In the genomic region with DNA sequence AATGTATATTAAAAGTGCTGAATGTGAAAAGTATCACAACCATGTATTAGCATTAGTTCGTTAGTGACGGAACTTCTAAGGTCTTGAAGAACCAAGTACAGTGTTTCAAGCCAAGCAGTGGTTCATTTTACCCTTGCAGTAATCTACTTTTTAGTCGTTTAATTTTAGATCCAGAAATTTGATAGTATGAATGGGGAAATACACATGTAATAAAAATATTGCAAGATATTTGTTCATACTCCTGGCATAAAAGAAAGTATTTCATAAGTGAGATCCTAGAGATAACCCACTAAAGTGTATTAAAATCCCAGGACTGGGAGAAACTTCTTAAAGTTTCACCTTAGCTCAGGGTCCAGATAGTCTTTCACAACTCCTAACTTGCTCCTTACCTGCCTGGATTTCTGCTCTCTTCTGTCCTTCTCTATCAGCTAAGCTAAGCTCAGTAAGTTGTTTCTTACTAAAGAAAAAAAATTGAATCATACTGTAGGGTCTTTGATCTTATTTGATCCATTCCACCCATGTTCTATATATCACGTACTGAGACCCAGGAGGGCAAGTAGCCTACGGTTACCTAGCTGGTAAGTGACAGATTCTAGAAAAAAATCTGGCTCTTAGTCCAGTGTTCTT, we compare ENCODE assay signal across 10 cellular contexts. TPM values are rescaled to one million over a fixed set of nuclear protein-coding genes. Genes with fewer than 3 reads are reported as not detected.
DNase-seq lines count a peak whose midpoint lies in the region; ATAC-seq, FAIRE-seq and TF ChIP-seq lines count a peak whose summit lies in the region.
"Had no signal": no experiment of that assay in that cellular context is flagged by ENCODE, and none has a peak within 500 bp of the region (broad histone marks: within the 10 kb centered on the region; RNA-seq: fewer than 3 reads in every experiment).

No MANE protein-coding gene starts in this region.

- POLR2A ChIA-PET in GM12878 (lab: Charles Lee): interaction anchor here (0.6 to 1.0 kb wide), 2 partner anchors 8 to 540 kb away, joined by 3 to 6 read pairs; no protein-coding TSS in a partner anchor

- no peak overlapping the region for H2AFZ ChIP-seq in GM12878 (ENCODE audit: control insufficient read depth, low read depth, low read length)

- WGBS in heart left ventricle, 4 donors: 11 to 22% (median 18%) methylated on average over 5 of the region's 5 CpGs
- 96% methylated on average over 5 of the region's 5 CpGs for WGBS in GM12878 (ENCODE audit: insufficient coverage, insufficient replicate concordance, low lambda C conversion rate, missing lambda C conversion rate)
- WGBS in upper lobe of left lung, 2 donors: 46 to 57% methylated on average over 5 of the region's 5 CpGs
- 51 to 54% methylated on average over 5 of the region's 5 CpGs for WGBS in tibial nerve, 2 donors

- no peak for DNase-seq in heart left ventricle
- no peak for DNase-seq in cardiac septum (ENCODE audit: low spot score)
- no peak for DNase-seq in GM12878 (ENCODE audit: low read depth, low spot score)
- DNase-seq in memory B cell (ENCODE audit: low spot score in 2 of 2): no peak
- no peak for DNase-seq in upper lobe of left lung
- DNase-seq in activated gamma-delta T cell treated with Interleukin-2 at 50 U/mL for 16 hours: no peak
- no peak for DNase-seq in NCI-H1417 (lab: John Stamatoyannopoulos, UW)
- no peak for DNase-seq in tibial nerve (ENCODE audit: low spot score in 2 of 2)
- DNase-seq: activated CD4-positive, alpha-beta T cell treated with anti-CD3 and anti-CD28 coated beads, Interleukin-2, amount 50 U/mL, for 48 hours; NCI-H226 had no signal

- H3K4me3 ChIP-seq in heart left ventricle (peak overlapping the region; percentile 74 to 89 (median 81)), GM12878 (0 out of 2 replicates have a peak overlapping the region, but pooled peaks have one; percentile 17), upper lobe of left lung (peak overlapping the region in 3 of 4 donors; percentile 65 to 86 (median 73)), tibial nerve (peak overlapping the region in 1 of 4 donors; percentile 69)

- no TSS peak for BruUV-seq in GM12878 (replicated peaks; lab: Mats Ljungman, UMichigan)

- H3K9me3 ChIP-seq in heart left ventricle (no peaks in the 10 kb centered on the region), GM12878 (replicated peaks; ENCODE audit: control insufficient read depth, insufficient read depth, low read length) (no peaks in the 10 kb centered on the region), upper lobe of left lung (no peaks in the 10 kb centered on the region), tibial nerve (no peaks in the 10 kb centered on the region)

- SMC1A ChIA-PET in GM12878 (lab: Charles Lee; ENCODE audit: uncharacterized antibody, unreplicated experiment): interaction anchor here (1.3 kb wide), 1 partner anchor 42 kb away, joined by 3 read pairs; no protein-coding TSS in a partner anchor

- TF ChIP-seq RAD21 in GM12878 (IDR thresholded peaks at IDR 0.05; ENCODE audit: insufficient read depth, low read depth, low read length): no peak

- CTCF ChIA-PET in GM12878 (lab: Yijun Ruan, JAX): interaction anchor here (0.8 to 2.1 kb wide), 5 partner anchors 15 to 161 kb away, joined by 3 to 6 read pairs (median 3); no protein-coding TSS in a partner anchor

- peaks cover 0 to 32% (median 24%) of the 10 kb centered on the region in 9 donors for H3K36me3 ChIP-seq in heart left ventricle
- peaks cover 0 to 2% of the 10 kb centered on the region in 2 experiments; a peak in 1 of 4 replicates for H3K36me3 ChIP-seq in GM12878 (ENCODE audit: control insufficient read depth in 2 of 2, insufficient read depth in 2 of 2, low read length in 1 of 2)
- peaks cover 0 to 18% (median 6%) of the 10 kb centered on the region in 4 donors for H3K36me3 ChIP-seq in upper lobe of left lung
- H3K36me3 ChIP-seq in tibial nerve: peaks cover 0 to 20% (median 0%) of the 10 kb centered on the region in 3 donors

- H3K27me3 ChIP-seq in heart left ventricle (no peaks in the 10 kb centered on the region), GM12878 (replicated peaks in 1 of 2; ENCODE audit: control insufficient read depth in 2 of 2, insufficient read depth in 2 of 2, low read length in 1 of 2) (no peaks in the 10 kb centered on the region), upper lobe of left lung (no peaks in the 10 kb centered on the region), tibial nerve (no peaks in the 10 kb centered on the region)

- H3K79me2 ChIP-seq in GM12878 (ENCODE audit: control insufficient read depth, insufficient read depth, low read length): peaks cover 6% of the 10 kb centered on the region

- no peak for ATAC-seq in heart left ventricle
- no peak for ATAC-seq in GM12878
- no peak for ATAC-seq in memory B cell (ENCODE audit: low read depth)
- no peak for ATAC-seq in upper lobe of left lung (ENCODE audit: low FRiP score in 2 of 2)

- no peak for FAIRE-seq in GM12878 (lab: Jason Lieb, UNC)

- peak overlapping the region; percentile 84 for H3K27ac Mint-ChIP-seq in memory B cell

- H3K36me3 Mint-ChIP-seq in memory B cell: peaks cover 2% of the 10 kb centered on the region

- peak overlapping the region; percentile 92 for H3K4me2 ChIP-seq in GM12878 (ENCODE audit: control insufficient read depth, insufficient read depth)

- H3K9me3 Mint-ChIP-seq in memory B cell: no peaks in the 10 kb centered on the region

- H3K27me3 Mint-ChIP-seq in memory B cell: no peaks in the 10 kb centered on the region

- TF ChIP-seq CTCF in heart left ventricle (IDR thresholded peaks at IDR 0.05): no peak
- no peak for TF ChIP-seq CTCF in GM12878 (IDR thresholded peaks at IDR 0.05 in 2 of 3, conservative IDR thresholded peaks at IDR 0.05 in 1 of 3; ENCODE audit: control insufficient read depth in 2 of 3, extremely low read depth in 1 of 3, insufficient read depth in 1 of 3, low read depth in 3 of 3, low read length in 3 of 3)
- no peak for TF ChIP-seq CTCF in upper lobe of left lung (IDR thresholded peaks at IDR 0.05)
- TF ChIP-seq CTCF in tibial nerve (IDR thresholded peaks at IDR 0.05): no peak

- RAD21 ChIA-PET in GM12878 (lab: Charles Lee; ENCODE audit: unreplicated experiment): no interaction called here

- intact Hi-C loops in heart left ventricle (cut with DNase I) (loop anchor here in 4 of 10 donors (2.0 to 10.0 kb wide), 6 partner anchors 13 to 397 kb away; no protein-coding TSS in a partner anchor), cardiac septum (cut with DNase I) (loop anchor here (2.0 kb wide), 3 partner anchors 13 to 107 kb away; no protein-coding TSS in a partner anchor), GM12878 (cut with micrococcal nuclease; ENCODE audit: unreplicated experiment) (loop anchor here (10.0 kb wide), 1 partner anchor 143 kb away; no protein-coding TSS in a partner anchor)

- no peak for TF ChIP-seq EP300 in GM12878 (IDR thresholded peaks at IDR 0.05; ENCODE audit: borderline replicate concordance in 1 of 2, control insufficient read depth in 1 of 2, low read depth in 2 of 2, low read length in 2 of 2)
- no peak for TF ChIP-seq EP300 in upper lobe of left lung (IDR thresholded peaks at IDR 0.05)
- no peak for TF ChIP-seq EP300 in tibial nerve (IDR thresholded peaks at IDR 0.05)

- in situ Hi-C loops in GM12878 (cut with MboI): no loop called here

- H3K27ac ChIP-seq in heart left ventricle (peak overlapping the region in 11 of 12 donors; percentile 95 to 99 (median 97)), GM12878 (ENCODE audit: control insufficient read depth, insufficient read depth) (no peak overlapping the region), upper lobe of left lung (peak overlapping the region in 3 of 4 donors; percentile 92 to 99 (median 94)), tibial nerve (peak overlapping the region in 1 of 4 donors; percentile 92)

- no peak for TF ChIP-seq POLR2A in heart left ventricle (IDR thresholded peaks at IDR 0.05)
- TF ChIP-seq POLR2A in GM12878 (IDR thresholded peaks at IDR 0.05; ENCODE audit: low read depth, low read length): no peak
- no peak for TF ChIP-seq POLR2A in upper lobe of left lung (IDR thresholded peaks at IDR 0.05)
- no peak for TF ChIP-seq POLR2A in tibial nerve (IDR thresholded peaks at IDR 0.05)

- H3K4me1 Mint-ChIP-seq in memory B cell: peaks cover 13% of the 10 kb centered on the region

- H4K20me1 ChIP-seq in GM12878 (ENCODE audit: control insufficient read depth, insufficient read depth): no peaks in the 10 kb centered on the region

- H3K4me1 ChIP-seq in heart left ventricle: peaks cover 0 to 44% (median 26%) of the 10 kb centered on the region in 12 donors
- H3K4me1 ChIP-seq in GM12878 (ENCODE audit: control insufficient read depth, insufficient read depth, low read length): no peaks in the 10 kb centered on the region; the same call in 1 of the 2 replicates
- H3K4me1 ChIP-seq in upper lobe of left lung: peaks cover 9 to 31% (median 27%) of the 10 kb centered on the region in 4 donors
- peaks cover 0 to 34% (median 12%) of the 10 kb centered on the region in 4 donors for H3K4me1 ChIP-seq in tibial nerve

- H3K4me3 Mint-ChIP-seq in memory B cell: peak overlapping the region; percentile 30

- no peak overlapping the region; the same call in 1 of the 2 replicates for H3K9ac ChIP-seq in GM12878 (ENCODE audit: control insufficient read depth, insufficient read depth, low read length)

RNA-seq across cellular contexts. Expression of gene BCAP29, which starts 1.5 kb away (rescaled TPM):
- total RNA-seq in heart left ventricle (100 to 1,000 TPM in 8 of 9 donors, 10 to 100 TPM in 1; 96.2 to 241 (median 117) TPM), cardiac septum (109 TPM), GM12878 (2014; rRNA removed) (26.5 and 33.2 TPM in 2 replicates), GM12878 (2014; rRNA removed; fragmentation: Illumina TruSeq; extraction: Trizol) (42.8 and 44.2 TPM in 2 replicates), GM12878 (2021) (32.0 and 33.4 TPM in 2 replicates), upper lobe of left lung (10 to 100 TPM; 29.6 to 97.0 (median 62.2) TPM), tibial nerve (100 to 1,000 TPM in 3 of 4 donors, 10 to 100 TPM in 1; 48.9 to 235 (median 121) TPM)
- polyA plus RNA-seq in heart left ventricle (100 to 1,000 TPM in 1 of 2 donors, 10 to 100 TPM in 1; 42.5 to 157 TPM), GM12878 (2011; rRNA removed) (33.3 and 53.2 TPM in 2 replicates), GM12878 (2014; fragmentation: Illumina TruSeq; extraction: Trizol) (58.5 and 72.0 TPM in 2 replicates), GM12878 (2014; fragmentation: Nextera tagmentation; extraction: Ambion mirVana) (10 to 100 TPM; 26.6 to 36.3 TPM), GM12878 (2014; rRNA removed) (21.2 and 27.0 TPM in 2 replicates), GM12878 (2016; fragmentation: Nextera tagmentation; extraction: Ambion mirVana) (10 to 100 TPM; 46.9 to 48.5 TPM)
- total RNA-seq in GM12878 (2013; cell fraction: nucleolus; rRNA removed): 38.9 and 39.7 TPM in 2 replicates
- polyA plus RNA-seq in GM12878 (2011; ENCODE audit: low read depth): 10.0 TPM
- polyA plus RNA-seq in GM12878 (2011; cell fraction: cytosol; rRNA removed): 8.5 and 12.5 TPM in 2 replicates
- 11.4 and 12.0 TPM in 2 replicates for polyA plus RNA-seq in GM12878 (2011; cell fraction: nucleus; rRNA removed)
- 12.6 and 16.0 TPM in 2 replicates for polyA plus RNA-seq in GM12878 (2012)
- polyA minus RNA-seq in GM12878 (2011; rRNA and poly(A)+ RNA removed): 9.0 and 13.2 TPM in 2 replicates
- polyA minus RNA-seq in GM12878 (2011; cell fraction: cytosol; rRNA and poly(A)+ RNA removed): 4.1 and 5.5 TPM in 2 replicates
- 18.1 and 27.3 TPM in 2 replicates for polyA minus RNA-seq in GM12878 (2011; cell fraction: nucleus; rRNA and poly(A)+ RNA removed)

RNA-seq across cellular contexts. Expression of gene DUS4L, which starts 17.7 kb away (rescaled TPM):
- total RNA-seq in heart left ventricle (10 to 100 TPM in 3 of 9 donors, 1 to 10 TPM in 6; 5.3 to 11.7 (median 8.9) TPM), cardiac septum (7.9 TPM), GM12878 (2014; rRNA removed) (12.8 and 13.3 TPM in 2 replicates), GM12878 (2014; rRNA removed; fragmentation: Illumina TruSeq; extraction: Trizol) (12.3 and 12.7 TPM in 2 replicates), GM12878 (2021) (7.6 and 11.7 TPM in 2 replicates), upper lobe of left lung (10 to 100 TPM in 1 of 6 donors, 1 to 10 TPM in 5; 1.3 to 25.1 (median 6.1) TPM), tibial nerve (10 to 100 TPM in 1 of 4 donors, 1 to 10 TPM in 3; 5.3 to 10.2 (median 8.5) TPM)
- polyA plus RNA-seq in heart left ventricle (1 to 10 TPM; 4.5 to 5.9 TPM), GM12878 (2011; rRNA removed) (10.6 and 18.0 TPM in 2 replicates), GM12878 (2014; fragmentation: Illumina TruSeq; extraction: Trizol) (14.1 and 19.2 TPM in 2 replicates), GM12878 (2014; fragmentation: Nextera tagmentation; extraction: Ambion mirVana) (1 to 10 TPM; 5.3 to 7.1 TPM), GM12878 (2014; rRNA removed) (12.1 and 13.0 TPM in 2 replicates), GM12878 (2016; fragmentation: Nextera tagmentation; extraction: Ambion mirVana) (10 to 100 TPM; 13.3 to 15.3 TPM)
- total RNA-seq in GM12878 (2013; cell fraction: nucleolus; rRNA removed): 33.3 and 36.5 TPM in 2 replicates
- polyA plus RNA-seq in GM12878 (2011; ENCODE audit: low read depth): 4.1 TPM
- 3.9 and 5.3 TPM in 2 replicates for polyA plus RNA-seq in GM12878 (2011; cell fraction: cytosol; rRNA removed)
- polyA plus RNA-seq in GM12878 (2011; cell fraction: nucleus; rRNA removed): 7.3 and 8.8 TPM in 2 replicates
- 7.3 and 8.9 TPM in 2 replicates for polyA plus RNA-seq in GM12878 (2012)
- polyA minus RNA-seq in GM12878 (2011; rRNA and poly(A)+ RNA removed): 7.4 and 9.4 TPM in 2 replicates
- 3.6 and 3.7 TPM in 2 replicates for polyA minus RNA-seq in GM12878 (2011; cell fraction: cytosol; rRNA and poly(A)+ RNA removed)
- 9.7 and 15.6 TPM in 2 replicates for polyA minus RNA-seq in GM12878 (2011; cell fraction: nucleus; rRNA and poly(A)+ RNA removed)

RNA-seq across cellular contexts. Expression of gene COG5, which starts 17.8 kb away (rescaled TPM):
- total RNA-seq in heart left ventricle (10 to 100 TPM; 30.3 to 61.6 (median 53.8) TPM), cardiac septum (43.9 TPM), GM12878 (2014; rRNA removed) (15.1 and 18.0 TPM in 2 replicates), GM12878 (2014; rRNA removed; fragmentation: Illumina TruSeq; extraction: Trizol) (27.9 and 30.4 TPM in 2 replicates), GM12878 (2021) (17.8 and 19.7 TPM in 2 replicates), upper lobe of left lung (10 to 100 TPM; 31.6 to 88.0 (median 50.5) TPM), tibial nerve (10 to 100 TPM; 26.7 to 35.7 (median 32.6) TPM)
- polyA plus RNA-seq in heart left ventricle (10 to 100 TPM in 1 of 2 donors, 1 to 10 TPM in 1; 9.4 to 25.0 TPM), GM12878 (2011; rRNA removed) (25.1 and 37.8 TPM in 2 replicates), GM12878 (2014; fragmentation: Illumina TruSeq; extraction: Trizol) (15.3 and 24.6 TPM in 2 replicates), GM12878 (2014; fragmentation: Nextera tagmentation; extraction: Ambion mirVana) (1 to 10 TPM; 5.5 to 6.8 TPM), GM12878 (2014; rRNA removed) (17.9 and 18.8 TPM in 2 replicates), GM12878 (2016; fragmentation: Nextera tagmentation; extraction: Ambion mirVana) (10 to 100 TPM; 13.7 to 15.9 TPM)
- 152 and 156 TPM in 2 replicates for total RNA-seq in GM12878 (2013; cell fraction: nucleolus; rRNA removed)
- polyA plus RNA-seq in GM12878 (2011; ENCODE audit: low read depth): 6.2 TPM
- 10.9 and 14.2 TPM in 2 replicates for polyA plus RNA-seq in GM12878 (2011; cell fraction: cytosol; rRNA removed)
- 20.8 and 32.1 TPM in 2 replicates for polyA plus RNA-seq in GM12878 (2011; cell fraction: nucleus; rRNA removed)
- polyA plus RNA-seq in GM12878 (2012): 7.4 and 10.2 TPM in 2 replicates
- polyA minus RNA-seq in GM12878 (2011; rRNA and poly(A)+ RNA removed): 30.8 and 67.1 TPM in 2 replicates
- polyA minus RNA-seq in GM12878 (2011; cell fraction: cytosol; rRNA and poly(A)+ RNA removed): 6.4 and 9.8 TPM in 2 replicates
- polyA minus RNA-seq in GM12878 (2011; cell fraction: nucleus; rRNA and poly(A)+ RNA removed): 40.3 and 65.3 TPM in 2 replicates
